7 cellular contexts compared by ENCODE assay signal in genomic region chr14:21476925-21477681, GRCh38. TPM values are rescaled to one million over a fixed set of nuclear protein-coding genes. Genes with fewer than 3 reads are reported as not detected.
DNase-seq lines count a peak whose midpoint lies in the region; ATAC-seq, FAIRE-seq and TF ChIP-seq lines count a peak whose summit lies in the region.

Gene RAB2B (minus strand): TSS chr14:21476959. CDS start chr14:21476872, 87 bp downstream.
Gene TOX4 (plus strand): TSS chr14:21477195. CDS start chr14:21477279, 84 bp downstream.

- H3K4me3 ChIP-seq in K562 (peak within 1 kb of the TSS; percentile 74), sigmoid colon (peak within 1 kb of the TSS; percentile 68 to 86 (median 72))

- intact Hi-C loops in K562 (cut with micrococcal nuclease), result loop anchor here (1.0 to 2.0 kb wide), 2 partner anchors 21 to 34 kb away; partner anchors contain the start of genes CHD8 and METTL3
- intact Hi-C loops in sigmoid colon (cut with DNase I), result loop anchor here (1.0 to 10.0 kb wide), 4 partner anchors 21 to 792 kb away; partner anchors contain the start of genes ANG, CHD8, METTL3 and RNASE4

- peak within 1 kb of the TSS; percentile 83 for H2AFZ ChIP-seq in K562 (ENCODE audit: low read depth, low read length)

- FAIRE-seq in GM18507 (lab: Jason Lieb, UNC) (peak; percentile 99), K562 (lab: Jason Lieb, UNC) (peak; percentile 94)

- TF ChIP-seq POLR2A in K562 (conservative IDR thresholded peaks at IDR 0.05), result peak; percentile 85
- peak; percentile 82 to 85 for TF ChIP-seq POLR2A in sigmoid colon (IDR thresholded peaks at IDR 0.05)

- CTCF ChIA-PET in K562 (lab: Yijun Ruan, JAX; ENCODE audit: low intra/inter-chr PET ratio), result interaction anchor here (0.7 to 1.3 kb wide), 2 partner anchors 21 to 81 kb away, joined by 3 to 5 read pairs; no protein-coding TSS in a partner anchor

- H3K4me2 ChIP-seq in K562 (ENCODE audit: insufficient read depth, low read length), result peak within 1 kb of the TSS; percentile 85

- H3K9me3 ChIP-seq in K562 (replicated peaks; ENCODE audit: control insufficient read depth, insufficient read depth, low read depth, low read length) (no peaks in the 10 kb centered on the region), sigmoid colon (no peaks in the 10 kb centered on the region)

- TF ChIP-seq CTCF in K562 (IDR thresholded peaks at IDR 0.05 in 2 of 3, conservative IDR thresholded peaks at IDR 0.05 in 1 of 3; ENCODE audit: insufficient read depth in 2 of 3, low read depth in 1 of 3, low read length in 3 of 3) (peak; percentile 92 to 99 (median 98)), sigmoid colon (IDR thresholded peaks at IDR 0.05) (peak; percentile 96 to 100 (median 100))

- POLR2A ChIA-PET in K562 (lab: Yijun Ruan, JAX), result interaction anchor here (0.6 to 1.8 kb wide), 10 partner anchors 13 to 1423 kb away, joined by 3 to 7 read pairs (median 4); partner anchors contain the start of genes CHD8 and METTL3

- under 1% methylated on average over 40 of the region's 49 CpGs for WGBS in K562 (ENCODE audit: insufficient coverage, low coverage, missing lambda C conversion rate)
- 1% methylated on average over 49 of the region's 49 CpGs for WGBS in sigmoid colon, 2 donors

- peak within 1 kb of the TSS; percentile 84 to 97 for H3K9ac ChIP-seq in K562 (ENCODE audit: insufficient read depth in 1 of 2, low read depth in 2 of 2, low read length in 2 of 2)

- H3K36me3 ChIP-seq in K562 (ENCODE audit: control insufficient read depth, insufficient read depth, low read length) (peaks cover 18% of the 10 kb centered on the region; the same call in 2 of the 3 replicates), sigmoid colon (peaks cover 3 to 42% (median 9%) of the 10 kb centered on the region in 4 donors)

- ATAC-seq in HG02981 (IDR thresholded peaks at IDR 0.05; ENCODE audit: unreplicated experiment) (peak; percentile 99), K562 (peak; percentile 98)

- no peaks in the 10 kb centered on the region for H4K20me1 ChIP-seq in K562 (replicated peaks; ENCODE audit: control insufficient read depth, insufficient read depth, low read length)

- peaks cover 29% of the 10 kb centered on the region for H3K79me2 ChIP-seq in K562 (ENCODE audit: control insufficient read depth, insufficient read depth, low read length)

- peak; percentile 80 for DNase-seq in GM18507 (ENCODE audit: extremely low spot score, insufficient read length, low read depth)
- peak; percentile 97 for DNase-seq in NCI-H2029 treated with DMSO at 0.1 percent for 48 hours (lab: John Stamatoyannopoulos, UW)
- DNase-seq in T1000 (lab: John Stamatoyannopoulos, UW), result peak; percentile 93
- peak; percentile 79 to 96 (median 84) for DNase-seq in K562 (ENCODE audit: extremely low read depth in 1 of 4, low spot score in 3 of 4)
- peak; percentile 98 for DNase-seq in iPS DF 19.7 (ENCODE audit: low read depth, low spot score)
- DNase-seq in sigmoid colon, result peak; percentile 98

- peak; percentile 24; the same call in 1 of the 2 replicates for TF ChIP-seq EP300 in K562 (IDR thresholded peaks at IDR 0.05; ENCODE audit: low read length)
- no peak for TF ChIP-seq EP300 in sigmoid colon (IDR thresholded peaks at IDR 0.05)

- in situ Hi-C loops in K562 (cut with MboI), result no loop called here

- H3K4me1 ChIP-seq in K562 (replicated peaks in 1 of 2; ENCODE audit: control insufficient read depth in 2 of 2, insufficient read depth in 2 of 2, low read length in 2 of 2) (peaks cover 0 to 4% of the 10 kb centered on the region in 2 experiments; a peak in 1 of 5 replicates), sigmoid colon (peaks cover 0 to 27% (median 23%) of the 10 kb centered on the region in 4 donors)

- TF ChIP-seq RAD21 in K562 (CRISPR knock-in tag; conservative IDR thresholded peaks at IDR 0.05 in 1 of 2, IDR thresholded peaks at IDR 0.05 in 1 of 2), result 0 out of 4 replicates have a peak, but pooled peaks have one; percentile 13 to 16

- no peaks in the 10 kb centered on the region for H3K27me3 ChIP-seq in K562 (ENCODE audit: control insufficient read depth in 2 of 2, insufficient read depth in 2 of 2, low read length in 2 of 2)
- no peaks in the 10 kb centered on the region for H3K27me3 ChIP-seq in sigmoid colon

- H3K27ac ChIP-seq in K562 (ENCODE audit: extremely low read depth, low read depth, low read length) (peak within 1 kb of the TSS; percentile 83), sigmoid colon (peak within 1 kb of the TSS; percentile 84 to 90 (median 86))

- no peaks in the 10 kb centered on the region for H3K9me1 ChIP-seq in K562 (ENCODE audit: control insufficient read depth, insufficient read depth, low read length)

- BruUV-seq in K562 (replicated peaks; lab: Mats Ljungman, UMichigan), result no TSS peak

TF ChIP-seq in K562, 482 proteins besides CTCF, POLR2A, EP300 and RAD21 (continues in another document):
- no peak for TF ChIP-seq PRMT5 (CRISPR knock-in tag; IDR thresholded peaks at IDR 0.05)
- TF ChIP-seq HNRNPLL (IDR thresholded peaks at IDR 0.05; ENCODE audit: low read depth, low read length, poor library complexity, severe bottlenecking), result peak; percentile 72
- TF ChIP-seq DMBX1 (CRISPR knock-in tag; IDR thresholded peaks at IDR 0.05; ENCODE audit: borderline replicate concordance), result no peak
- no peak for TF ChIP-seq MTA2 (IDR thresholded peaks at IDR 0.05; ENCODE audit: low read depth)
- peak; percentile 44 for TF ChIP-seq NFYB (IDR thresholded peaks at IDR 0.05; ENCODE audit: extremely low read depth, insufficient read length)
- TF ChIP-seq NR2C1 (IDR thresholded peaks at IDR 0.05), result peak; percentile 82
- peak; percentile 70 for TF ChIP-seq NR2C1 (tag; IDR thresholded peaks at IDR 0.05)
- TF ChIP-seq GABPB1 (CRISPR knock-in tag; IDR thresholded peaks at IDR 0.05), result peak; percentile 90
- peak; percentile 82 for TF ChIP-seq ZBTB12 (CRISPR knock-in tag; IDR thresholded peaks at IDR 0.05)

RNA-seq across cellular contexts. Expression of gene RAB2B, which starts in this region (rescaled TPM):
- total RNA-seq in K562 (2011; cell fraction: chromatin; rRNA removed; ENCODE audit: low replicate concordance), result 19.5 and 32.5 TPM in 2 replicates
- total RNA-seq in K562 (2011; cell fraction: nucleolus; rRNA removed), result 14.9 and 15.2 TPM in 2 replicates
- total RNA-seq in K562 (2011; cell fraction: nucleoplasm; rRNA removed), result 26.8 and 40.2 TPM in 2 replicates
- 5.5 and 8.3 TPM in 2 replicates for total RNA-seq in K562 (2014; rRNA removed)
- total RNA-seq in K562 (2014; rRNA removed; fragmentation: Illumina TruSeq; extraction: Trizol), result 12.3 and 13.3 TPM in 2 replicates
- 9.1 and 9.5 TPM in 2 replicates for total RNA-seq in K562 (2015; rRNA removed; fragmentation: Illumina TruSeq; extraction: Trizol)
- 9.8 and 10.5 TPM in 2 replicates for total RNA-seq in K562 (2021)
- 18.7 and 19.8 TPM in 2 replicates for polyA plus RNA-seq in K562 (2011; rRNA removed)
- polyA plus RNA-seq in K562 (2011; cell fraction: cytosol; rRNA removed), result 7.8 and 16.5 TPM in 2 replicates
- 16.5 and 26.5 TPM in 2 replicates for polyA plus RNA-seq in K562 (2011; cell fraction: nucleus; rRNA removed)
- polyA plus RNA-seq in K562 (2012), result 9.4 and 11.5 TPM in 2 replicates
- polyA plus RNA-seq in K562 (2014; fragmentation: Illumina TruSeq; extraction: Trizol), result 10.3 and 11.1 TPM in 2 replicates
- 10 to 100 TPM in 1 of 2 experiments, 1 to 10 TPM in 1; 4.6 to 10.2 TPM for polyA plus RNA-seq in K562 (2014; fragmentation: Nextera tagmentation; extraction: Ambion mirVana)
- 8.8 and 11.0 TPM in 2 replicates for polyA plus RNA-seq in K562 (2014; rRNA removed)
- polyA minus RNA-seq in K562 (2011; rRNA and poly(A)+ RNA removed), result 29.4 and 32.3 TPM in 2 replicates
- 5.9 and 7.5 TPM in 2 replicates for polyA minus RNA-seq in K562 (2011; cell fraction: cytosol; rRNA and poly(A)+ RNA removed)
- polyA minus RNA-seq in K562 (2011; cell fraction: nucleus; rRNA and poly(A)+ RNA removed), result 8.2 and 16.6 TPM in 2 replicates
- 10 to 100 TPM; 22.7 to 28.5 (median 26.9) TPM for total RNA-seq in sigmoid colon
- polyA plus RNA-seq in sigmoid colon, result 10 to 100 TPM in 1 of 3 donors, 1 to 10 TPM in 2; 6.7 to 10.8 (median 10.0) TPM

RNA-seq across cellular contexts. Expression of gene TOX4, which starts in this region (rescaled TPM):
- 34.2 and 45.9 TPM in 2 replicates for total RNA-seq in K562 (2011; cell fraction: chromatin; rRNA removed; ENCODE audit: low replicate concordance)
- total RNA-seq in K562 (2011; cell fraction: nucleolus; rRNA removed), result 28.7 and 29.0 TPM in 2 replicates
- total RNA-seq in K562 (2011; cell fraction: nucleoplasm; rRNA removed), result 28.7 and 30.4 TPM in 2 replicates
- total RNA-seq in K562 (2014; rRNA removed), result 9.9 and 14.0 TPM in 2 replicates
- total RNA-seq in K562 (2014; rRNA removed; fragmentation: Illumina TruSeq; extraction: Trizol), result 23.5 and 29.5 TPM in 2 replicates
- total RNA-seq in K562 (2015; rRNA removed; fragmentation: Illumina TruSeq; extraction: Trizol), result 20.2 and 20.6 TPM in 2 replicates
- total RNA-seq in K562 (2021), result 44.0 and 47.5 TPM in 2 replicates
- 61.8 and 64.1 TPM in 2 replicates for polyA plus RNA-seq in K562 (2011; rRNA removed)
- polyA plus RNA-seq in K562 (2011; cell fraction: cytosol; rRNA removed), result 58.0 and 70.0 TPM in 2 replicates
- polyA plus RNA-seq in K562 (2011; cell fraction: nucleus; rRNA removed), result 55.1 and 55.6 TPM in 2 replicates
- polyA plus RNA-seq in K562 (2012), result 39.8 and 58.6 TPM in 2 replicates
- 46.4 and 61.6 TPM in 2 replicates for polyA plus RNA-seq in K562 (2014; fragmentation: Illumina TruSeq; extraction: Trizol)
- polyA plus RNA-seq in K562 (2014; fragmentation: Nextera tagmentation; extraction: Ambion mirVana), result 10 to 100 TPM; 41.0 to 76.5 TPM
- 33.8 and 34.1 TPM in 2 replicates for polyA plus RNA-seq in K562 (2014; rRNA removed)
- polyA minus RNA-seq in K562 (2011; rRNA and poly(A)+ RNA removed), result 45.4 and 52.8 TPM in 2 replicates
- polyA minus RNA-seq in K562 (2011; cell fraction: cytosol; rRNA and poly(A)+ RNA removed), result 18.6 and 19.8 TPM in 2 replicates
- polyA minus RNA-seq in K562 (2011; cell fraction: nucleus; rRNA and poly(A)+ RNA removed), result 10.4 and 14.7 TPM in 2 replicates
- total RNA-seq in sigmoid colon, result 10 to 100 TPM; 40.0 to 71.8 (median 48.5) TPM
- 10 to 100 TPM; 22.2 to 34.2 (median 32.2) TPM for polyA plus RNA-seq in sigmoid colon

Comparison
In these comparisons a context has a peak if more than half of its experiments do, and no peak if none do; other contexts are left out.
1. Peak in every context shown above with its lines: DNase-seq, ATAC-seq, H3K4me3 ChIP-seq and H3K27ac ChIP-seq.